10 cellular contexts compared by ENCODE assay signal in genomic region chr4:82562553-82562854, GRCh38. TPM values are rescaled to one million over a fixed set of nuclear protein-coding genes. Genes with fewer than 3 reads are reported as not detected.
A peak's percentile ranks its signal among the peaks of the same experiment; 100 is the strongest.
DNase-seq lines count a peak whose midpoint lies in the region; ATAC-seq, FAIRE-seq and TF ChIP-seq lines count a peak whose summit lies in the region.
"Had no signal": no experiment of that assay in that cellular context is flagged by ENCODE, and none has a peak within 500 bp of the region (broad histone marks: within the 10 kb centered on the region; RNA-seq: fewer than 3 reads in every experiment).

No MANE protein-coding gene starts in this region.

- no peak overlapping the region for H3K27ac Mint-ChIP-seq in activated T-helper 17 cell treated with anti-CD3 and anti-CD28 coated beads, Interleukin-2, amount 50 U/mL, for 72 hours
- peak overlapping the region; percentile 46 for H3K27ac Mint-ChIP-seq in type B pancreatic cell

- H3K9me3 ChIP-seq in left ventricle myocardium inferior (replicated peaks) (peaks cover 2% of the 10 kb centered on the region), HepG2 (ENCODE audit: low read length) (no peaks in the 10 kb centered on the region)
- H3K9me3 ChIP-seq: adrenal gland, tibial artery had no signal

- H2AFZ ChIP-seq in HepG2 (ENCODE audit: low read length) = no peak overlapping the region

- H3K9me3 Mint-ChIP-seq in activated T-helper 17 cell treated with anti-CD3 and anti-CD28 coated beads, Interleukin-2, amount 50 U/mL, for 72 hours = no peaks in the 10 kb centered on the region
- H3K9me3 Mint-ChIP-seq in type B pancreatic cell = no peaks in the 10 kb centered on the region

- WGBS in HepG2 (ENCODE audit: low lambda C conversion rate) = 26% methylated on average over 4 of the region's 5 CpGs

- H3K36me3 Mint-ChIP-seq in activated T-helper 17 cell treated with anti-CD3 and anti-CD28 coated beads, Interleukin-2, amount 50 U/mL, for 72 hours (ENCODE audit: low read depth) = no peaks in the 10 kb centered on the region
- H3K36me3 Mint-ChIP-seq in type B pancreatic cell = no peaks in the 10 kb centered on the region

- H3K27me3 ChIP-seq in left ventricle myocardium inferior (ENCODE audit: low read depth) (no peaks in the 10 kb centered on the region), HepG2 (ENCODE audit: control insufficient read depth in 1 of 2, insufficient read depth in 2 of 2, low read length in 2 of 2) (peaks cover 5 to 29% of the 10 kb centered on the region in 2 experiments; a peak in 3 of 5 replicates)
- H3K27me3 ChIP-seq: adrenal gland had no signal

- H3K4me3 ChIP-seq in left ventricle myocardium inferior = peak overlapping the region; percentile 83
- peak overlapping the region in 2 of 3 experiments; percentile 52 to 76; a peak in 4 of 6 replicates for H3K4me3 ChIP-seq in HepG2 (replicated peaks in 1 of 3; ENCODE audit: insufficient read depth in 1 of 3, low read depth in 2 of 3, low read length in 3 of 3)

- H3K27ac ChIP-seq in left ventricle myocardium inferior (replicated peaks) = peak overlapping the region; percentile 82
- H3K27ac ChIP-seq in HepG2 (ENCODE audit: extremely low read length, insufficient read depth, low read length) = no peak overlapping the region
- H3K27ac ChIP-seq: tibial artery had no signal

- no peaks in the 10 kb centered on the region for H4K20me1 ChIP-seq in HepG2 (ENCODE audit: insufficient read depth, low read length)

- DNase-seq in left ventricle myocardium inferior (no peak), Right ventricle myocardium superior (no peak), HepG2 (ENCODE audit: low spot score) (no peak), type B pancreatic cell (ENCODE audit: extremely low spot score, unreplicated experiment) (no peak), NCI-H524 (lab: John Stamatoyannopoulos, UW) (no peak), NCI-H1694 treated with DMSO at 0.1 percent for 48 hours (lab: John Stamatoyannopoulos, UW) (no peak), GM19240 (ENCODE audit: insufficient read length, low spot score) (no peak)
- DNase-seq: tibial artery had no signal

- intact Hi-C loops in left ventricle myocardium inferior (cut with micrococcal nuclease) = no loop called here
- intact Hi-C loops in Right ventricle myocardium superior (cut with DNase I) = no loop called here
- intact Hi-C loops in HepG2 (cut with micrococcal nuclease; ENCODE audit: unreplicated experiment) = loop anchor here (5.0 kb wide), 1 partner anchor 100 kb away; no protein-coding TSS in a partner anchor

- peaks cover 46% of the 10 kb centered on the region for H3K27me3 Mint-ChIP-seq in activated T-helper 17 cell treated with anti-CD3 and anti-CD28 coated beads, Interleukin-2, amount 50 U/mL, for 72 hours
- peaks cover 49% of the 10 kb centered on the region for H3K27me3 Mint-ChIP-seq in type B pancreatic cell

- peaks cover 10% of the 10 kb centered on the region for H3K4me1 Mint-ChIP-seq in activated T-helper 17 cell treated with anti-CD3 and anti-CD28 coated beads, Interleukin-2, amount 50 U/mL, for 72 hours
- peaks cover 16% of the 10 kb centered on the region for H3K4me1 Mint-ChIP-seq in type B pancreatic cell (ENCODE audit: unreplicated experiment)

- POLR2A ChIA-PET in HepG2 (lab: Yijun Ruan, JAX) = no interaction called here

- no peak for TF ChIP-seq POLR2A in HepG2 (IDR thresholded peaks at IDR 0.05; ENCODE audit: insufficient read depth in 1 of 2, low read depth in 2 of 2, low read length in 2 of 2)

- peak overlapping the region; percentile 97 for H3K4me2 ChIP-seq in HepG2 (ENCODE audit: low read depth, low read length)

- H3K9ac ChIP-seq in HepG2 (ENCODE audit: insufficient read depth, low read depth, low read length) = no peak overlapping the region

- in situ Hi-C loops in HepG2 (cut with HindIII; ENCODE audit: extremely low pct_ligation_motif_present, low pct_unique_long_range_greater_than_20kb) = no loop called here

- no peak for TF ChIP-seq RAD21 in HepG2 (CRISPR knock-in tag; IDR thresholded peaks at IDR 0.05)

- H3K79me2 ChIP-seq in HepG2 (ENCODE audit: insufficient read depth, low read length) = no peaks in the 10 kb centered on the region

- CTCF ChIA-PET in HepG2 (lab: Yijun Ruan, JAX; ENCODE audit: low intra/inter-chr PET ratio, low total read pairs) = no interaction called here

- no peak for TF ChIP-seq EP300 in HepG2 (IDR thresholded peaks at IDR 0.05; ENCODE audit: low read depth in 2 of 2, low read length in 2 of 2)
- TF ChIP-seq EP300 in HepG2 (CRISPR knock-in tag; IDR thresholded peaks at IDR 0.05; ENCODE audit: borderline replicate concordance) = no peak

- H3K4me1 ChIP-seq in left ventricle myocardium inferior (peaks cover 32% of the 10 kb centered on the region), HepG2 (ENCODE audit: insufficient read depth, low read length) (peaks cover 14% of the 10 kb centered on the region)

- no TSS peak for BruUV-seq in HepG2 (replicated peaks; lab: Mats Ljungman, UMichigan)

- H3K36me3 ChIP-seq in left ventricle myocardium inferior (no peaks in the 10 kb centered on the region), HepG2 (replicated peaks in 1 of 2; ENCODE audit: control insufficient read depth in 1 of 2, insufficient read depth in 2 of 2, low read length in 2 of 2) (no peaks in the 10 kb centered on the region)
- H3K36me3 ChIP-seq: adrenal gland, tibial artery had no signal

- peak overlapping the region; percentile 80 for H3K4me3 Mint-ChIP-seq in activated T-helper 17 cell treated with anti-CD3 and anti-CD28 coated beads, Interleukin-2, amount 50 U/mL, for 72 hours
- H3K4me3 Mint-ChIP-seq in type B pancreatic cell = peak overlapping the region; percentile 91

- no peak for FAIRE-seq in HepG2 (lab: Jason Lieb, UNC)

- no peak for TF ChIP-seq CTCF in left ventricle myocardium inferior (IDR thresholded peaks at IDR 0.05; ENCODE audit: borderline replicate concordance)
- TF ChIP-seq CTCF in HepG2 (CRISPR knock-in tag; IDR thresholded peaks at IDR 0.05) = peak; percentile 25
- no peak for TF ChIP-seq CTCF in type B pancreatic cell (conservative IDR thresholded peaks at IDR 0.05)

- no peak for ATAC-seq in Right ventricle myocardium superior (ENCODE audit: poor library complexity)
- ATAC-seq in activated T-helper 17 cell treated with anti-CD3 and anti-CD28 coated beads, Interleukin-2, amount 50 U/mL, for 72 hours (replicated peaks) = no peak
- ATAC-seq in HepG2 = peak; percentile 41

TF ChIP-seq in HepG2, 621 proteins besides CTCF, POLR2A, EP300 and RAD21:
- TF ChIP-seq SALL1 (CRISPR knock-in tag; IDR thresholded peaks at IDR 0.05) = 0 out of 2 replicates have a peak, but pooled peaks have one; percentile 3
- TF ChIP-seq ZNF292 (CRISPR knock-in tag; IDR thresholded peaks at IDR 0.05; ENCODE audit: borderline replicate concordance, low read depth) = no peak

RNA-seq across cellular contexts. Expression of gene TMEM150C, which starts 0.7 kb away (rescaled TPM):
- total RNA-seq in left ventricle myocardium inferior = 13.6 TPM
- total RNA-seq in Right ventricle myocardium superior = 19.4 TPM
- total RNA-seq in activated T-helper 17 cell treated with anti-CD3 and anti-CD28 coated beads, Interleukin-2, amount 50 U/mL, for 72 hours = not detected
- total RNA-seq in HepG2 (2016; rRNA removed; fragmentation: Illumina TruSeq; extraction: Trizol) = 0.11 and 0.42 TPM in 2 replicates
- total RNA-seq in HepG2 (2016; cell fraction: cytosol; rRNA removed; fragmentation: Illumina TruSeq; extraction: Trizol; ENCODE audit: low read depth) = not detected in 2 replicates
- 0.19 and 0.32 TPM in 2 replicates for total RNA-seq in HepG2 (2016; cell fraction: insoluble cytoplasmic fraction; rRNA removed; fragmentation: Illumina TruSeq; extraction: Trizol)
- total RNA-seq in HepG2 (2016; cell fraction: membrane; rRNA removed; fragmentation: Illumina TruSeq; extraction: Trizol) = 0.12 and 0.14 TPM in 2 replicates
- total RNA-seq in HepG2 (2016; cell fraction: nucleus; rRNA removed; fragmentation: Illumina TruSeq; extraction: Trizol) = 0.47 and 0.84 TPM in 2 replicates
- polyA plus RNA-seq in HepG2 (2011; rRNA removed) = 0.24 and 0.33 TPM in 2 replicates
- 0.21 and 0.37 TPM in 2 replicates for polyA plus RNA-seq in HepG2 (2011; cell fraction: cytosol; rRNA removed)
- polyA plus RNA-seq in HepG2 (2011; cell fraction: nucleus; rRNA removed) = 0.05 and 0.16 TPM in 2 replicates
- polyA plus RNA-seq in HepG2 (2012) = 0.20 and 0.62 TPM in 2 replicates
- 0.02 and 0.05 TPM in 2 replicates for polyA plus RNA-seq in HepG2 (2016; cell fraction: cytosol; fragmentation: Illumina TruSeq; extraction: Trizol; ENCODE audit: low read depth)
- 0.15 and 0.23 TPM in 2 replicates for polyA plus RNA-seq in HepG2 (2016; cell fraction: insoluble cytoplasmic fraction; fragmentation: Illumina TruSeq; extraction: Trizol; ENCODE audit: low read depth)
- polyA plus RNA-seq in HepG2 (2016; cell fraction: membrane; fragmentation: Illumina TruSeq; extraction: Trizol; ENCODE audit: low read depth) = 0.05 TPM in 1 of 2 replicates, not detected in the other
- 0.36 and 0.57 TPM in 2 replicates for polyA plus RNA-seq in HepG2 (2016; cell fraction: nucleus; fragmentation: Illumina TruSeq; extraction: Trizol; ENCODE audit: insufficient read depth, low read depth)
- polyA minus RNA-seq in HepG2 (2011; rRNA and poly(A)+ RNA removed; ENCODE audit: low replicate concordance) = 0.28 TPM in 1 of 2 replicates, not detected in the other
- 0.26 TPM in 1 of 2 replicates, not detected in the other for polyA minus RNA-seq in HepG2 (2011; cell fraction: cytosol; rRNA and poly(A)+ RNA removed)
- 0.13 and 0.37 TPM in 2 replicates for polyA minus RNA-seq in HepG2 (2011; cell fraction: nucleus; rRNA and poly(A)+ RNA removed)
- 5.7 and 7.8 TPM in 2 replicates for total RNA-seq in type B pancreatic cell (ENCODE audit: low replicate concordance)
